ENCODE assay signal across 8 cellular contexts in genomic region chr14:21268612-21269251, GRCh38. TPM values are rescaled to one million over a fixed set of nuclear protein-coding genes. Genes with fewer than 3 reads are reported as not detected.
DNase-seq lines count a peak whose midpoint lies in the region; ATAC-seq and TF ChIP-seq lines count a peak whose summit lies in the region.

No MANE protein-coding gene starts in this region.

- peaks cover 22% of the 10 kb centered on the region for H3K79me2 ChIP-seq in trophoblast cell (ENCODE audit: control insufficient read depth, insufficient read depth, low read length, poor library complexity)

- H3K9ac ChIP-seq in trophoblast cell (ENCODE audit: low read length) = peak overlapping the region; percentile 97

- H3K4me1 Mint-ChIP-seq in activated T-helper 17 cell treated with anti-CD3 and anti-CD28 coated beads, Interleukin-2, amount 50 U/mL, for 72 hours = peaks cover 15% of the 10 kb centered on the region

- H3K4me3 ChIP-seq in foreskin fibroblast (ENCODE audit: low read depth in 1 of 2, low read length in 2 of 2) = peak overlapping the region; percentile 95 to 99
- peak overlapping the region; percentile 75 for H3K4me3 ChIP-seq in trophoblast cell (ENCODE audit: low read depth, low read length)

- H2AFZ ChIP-seq in trophoblast cell (ENCODE audit: insufficient read depth, low read length, poor library complexity) = no peak overlapping the region

- peaks cover 61% of the 10 kb centered on the region for H3K36me3 Mint-ChIP-seq in activated T-helper 17 cell treated with anti-CD3 and anti-CD28 coated beads, Interleukin-2, amount 50 U/mL, for 72 hours (ENCODE audit: low read depth)

- WGBS in trophoblast cell (ENCODE audit: extremely low coverage, insufficient coverage, insufficient read length) = no CpG with 5 or more reads among the region's 24 CpGs

- H2BK12ac ChIP-seq in trophoblast cell (ENCODE audit: low read length) = no peak overlapping the region

- H4K8ac ChIP-seq in trophoblast cell (ENCODE audit: low read depth, low read length) = peak overlapping the region; percentile 97

- H3K4me3 Mint-ChIP-seq in activated T-helper 17 cell treated with anti-CD3 and anti-CD28 coated beads, Interleukin-2, amount 50 U/mL, for 72 hours = peak overlapping the region; percentile 94

- H3K9me3 Mint-ChIP-seq in activated T-helper 17 cell treated with anti-CD3 and anti-CD28 coated beads, Interleukin-2, amount 50 U/mL, for 72 hours = no peaks in the 10 kb centered on the region

- peak overlapping the region; percentile 84 for H2BK120ac ChIP-seq in trophoblast cell (ENCODE audit: insufficient read depth, low read length, poor library complexity)

- peak overlapping the region; percentile 92 for H3K14ac ChIP-seq in trophoblast cell (ENCODE audit: low read length)

- peaks cover 11 to 13% of the 10 kb centered on the region in 2 experiments for H3K36me3 ChIP-seq in trophoblast cell (ENCODE audit: control insufficient read depth in 1 of 2, insufficient read depth in 2 of 2, low read length in 2 of 2)

- no peak for TF ChIP-seq CTCF in foreskin fibroblast (IDR thresholded peaks at IDR 0.05; ENCODE audit: low read depth, low read length)

- H3K79me1 ChIP-seq in trophoblast cell (ENCODE audit: low read length) = peaks cover 5% of the 10 kb centered on the region

- peak; percentile 75 for DNase-seq in activated effector memory CD4-positive, alpha-beta T cell treated with anti-CD3 and anti-CD28 coated beads, Interleukin-2, amount 50 U/mL, for 16 hours
- no peak for DNase-seq in activated effector memory CD4-positive, alpha-beta T cell treated with Interleukin-2 at 50 U/mL for 16 hours
- peak; percentile 49 for DNase-seq in NCI-H2107 treated with DMSO at 0.1 percent for 48 hours (lab: John Stamatoyannopoulos, UW; ENCODE audit: unreplicated experiment)
- peak in 1 of 2 donors; percentile 54 for DNase-seq in foreskin fibroblast
- peak in 1 of 2 donors; percentile 61 for DNase-seq in trophoblast cell
- DNase-seq in 8988T = no peak

- no peak for ATAC-seq in activated T-helper 17 cell treated with anti-CD3 and anti-CD28 coated beads, Interleukin-2, amount 50 U/mL, for 72 hours (replicated peaks)
- no peak for ATAC-seq in GM21360 (IDR thresholded peaks at IDR 0.05; ENCODE audit: unreplicated experiment)

- H3K4ac ChIP-seq in trophoblast cell (ENCODE audit: low read depth, low read length) = peak overlapping the region; percentile 99

- peak overlapping the region; percentile 92 for H3K18ac ChIP-seq in trophoblast cell (ENCODE audit: low read length)

- peak overlapping the region; percentile 55 for H3K27ac ChIP-seq in trophoblast cell (ENCODE audit: low read depth, low read length)

- H3K9me3 ChIP-seq in trophoblast cell (ENCODE audit: insufficient read depth, low read depth, low read length) = no peaks in the 10 kb centered on the region

- H4K12ac ChIP-seq in trophoblast cell (ENCODE audit: low read depth, low read length) = peak overlapping the region; percentile 90

- peaks cover 6 to 7% of the 10 kb centered on the region in 2 experiments for H3K4me1 ChIP-seq in trophoblast cell (ENCODE audit: control insufficient read depth in 1 of 2, insufficient read depth in 2 of 2, low read length in 2 of 2)

- no peaks in the 10 kb centered on the region for H3K27me3 Mint-ChIP-seq in activated T-helper 17 cell treated with anti-CD3 and anti-CD28 coated beads, Interleukin-2, amount 50 U/mL, for 72 hours

- no peak overlapping the region for H3K23ac ChIP-seq in trophoblast cell (ENCODE audit: low read length)

- H3K27me3 ChIP-seq in trophoblast cell (ENCODE audit: insufficient read depth, low read length) = no peaks in the 10 kb centered on the region

- peak overlapping the region; percentile 93 for H2AK5ac ChIP-seq in trophoblast cell (ENCODE audit: low read length)

- peak overlapping the region; percentile 91 for H2BK5ac ChIP-seq in trophoblast cell (ENCODE audit: low read depth, low read length, poor library complexity)

- peak overlapping the region; percentile 57 for H3K4me2 ChIP-seq in trophoblast cell (ENCODE audit: low read length)

- peak overlapping the region; percentile 96 for H4K91ac ChIP-seq in trophoblast cell (ENCODE audit: low read depth, low read length)

- H3K27ac Mint-ChIP-seq in activated T-helper 17 cell treated with anti-CD3 and anti-CD28 coated beads, Interleukin-2, amount 50 U/mL, for 72 hours = peak overlapping the region; percentile 99

RNA-seq across cellular contexts. Expression of gene HNRNPC, which starts 0.5 kb away (rescaled TPM):
- 100 to 1,000 TPM; 720 to 984 TPM for total RNA-seq in activated T-helper 17 cell treated with anti-CD3 and anti-CD28 coated beads, Interleukin-2, amount 50 U/mL, for 72 hours
- polyA plus RNA-seq in trophoblast cell (2013) = 959 and 960 TPM in 2 replicates

RNA-seq across cellular contexts. Expression of gene RPGRIP1, which starts 11.2 kb away (rescaled TPM):
- not detected for total RNA-seq in activated T-helper 17 cell treated with anti-CD3 and anti-CD28 coated beads, Interleukin-2, amount 50 U/mL, for 72 hours
- 0.01 TPM in 1 of 2 replicates, not detected in the other for polyA plus RNA-seq in trophoblast cell (2013)

Comparison
In these comparisons a context has a peak if more than half of its experiments do, and no peak if none do; other contexts are left out.
1. DNase-seq: peak in activated effector memory CD4-positive, alpha-beta T cell treated with anti-CD3 and anti-CD28 coated beads, Interleukin-2, amount 50 U/mL, for 16 hours (single experiment) and NCI-H2107 treated with DMSO at 0.1 percent for 48 hours (single experiment); none in activated effector memory CD4-positive, alpha-beta T cell treated with Interleukin-2 at 50 U/mL for 16 hours (single experiment) and 8988T (single experiment).